ENCODE assay signal across 23 cellular contexts in the genomic region with DNA sequence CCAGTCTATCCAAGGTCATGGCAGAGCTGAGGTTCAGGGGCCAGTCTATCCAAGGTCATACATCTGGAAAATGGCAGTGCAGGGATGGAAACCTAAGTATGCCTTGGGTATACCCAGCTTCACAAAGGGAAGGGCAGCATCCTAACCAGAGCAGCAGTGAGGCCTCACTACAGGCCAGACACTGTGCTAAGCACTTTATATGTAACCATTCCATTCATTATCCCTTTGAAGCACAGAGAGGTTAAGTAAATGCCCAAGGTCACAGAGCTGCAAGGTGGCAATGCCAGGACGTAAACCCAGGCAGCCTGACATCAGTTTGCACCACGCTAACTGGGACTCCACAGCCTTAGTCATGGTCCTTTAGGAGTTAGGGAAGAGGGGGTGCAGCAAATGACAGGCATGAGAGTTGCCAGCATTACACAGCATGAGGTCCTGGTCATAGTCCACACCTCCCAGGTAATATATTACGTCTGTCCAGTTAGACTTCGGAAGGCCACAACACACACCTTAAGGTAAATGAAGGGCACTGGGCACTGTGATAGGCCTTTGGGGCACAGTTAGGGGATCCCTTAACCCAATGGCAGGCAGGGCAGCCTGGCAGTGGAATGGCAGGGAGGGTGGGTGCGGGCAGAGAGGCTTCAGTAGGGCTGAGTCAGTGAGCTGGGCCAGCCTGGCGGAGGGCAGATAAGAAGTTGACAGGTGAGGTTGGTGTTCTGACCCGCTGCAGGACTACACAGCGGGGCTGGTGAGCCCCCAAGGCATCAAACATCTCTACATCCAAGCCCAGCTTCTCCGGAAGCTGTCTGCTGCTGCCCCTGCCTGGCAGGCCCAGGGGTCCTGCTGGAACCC. TPM values are rescaled to one million over a fixed set of nuclear protein-coding genes. Genes with fewer than 3 reads are reported as not detected.
"Had no signal": no experiment of that assay in that cellular context is flagged by ENCODE, and none has a peak within 500 bp of the region (broad histone marks: within the 10 kb centered on the region; RNA-seq: fewer than 3 reads in every experiment).

No MANE protein-coding gene starts in this region.

- H3K9ac ChIP-seq: parathyroid adenoma had no signal

- H3K4me3 ChIP-seq: left lung, lung, smooth muscle cell, transverse colon had no signal

- H3K27ac ChIP-seq: foreskin keratinocyte, left lung, neutrophil, parathyroid adenoma, transverse colon had no signal

- H3K79me2 ChIP-seq: parathyroid adenoma had no signal

- ATAC-seq: activated CD4-positive, alpha-beta T cell treated with anti-CD3 and anti-CD28 coated beads for 36 hours; foreskin keratinocyte; left lung; naive thymus-derived CD8-positive, alpha-beta T cell; sciatic nerve; T-helper 17 cell had no signal

- H3K4me1 ChIP-seq: parathyroid adenoma had no signal

- H3K36me3 ChIP-seq: left lung, neutrophil, transverse colon had no signal

- H2AFZ ChIP-seq: parathyroid adenoma had no signal

- H3K27me3 ChIP-seq: foreskin keratinocyte had no signal

- DNase-seq: activated B cell treated with CpG ODN at 0.5 μM for 24 hours; activated CD4-positive, alpha-beta T cell treated with anti-CD3 and anti-CD28 coated beads for 36 hours; activated CD4-positive, alpha-beta T cell treated with anti-CD3 and anti-CD28 coated beads, Interleukin-2, amount 50 U/mL, for 4 hours; activated effector memory CD4-positive, alpha-beta T cell treated with anti-CD3 and anti-CD28 coated beads, Interleukin-2, amount 50 U/mL, for 16 hours; activated naive CD4-positive, alpha-beta T cell treated with anti-CD3 and anti-CD28 coated beads, Interleukin-2, amount 10 ng/mL, durations not matched to agents 7 days and 5 days; amygdala; caudate nucleus; dermis blood vessel endothelial cell; effector CD8-positive, alpha-beta T cell; immature natural killer cell; naive thymus-derived CD8-positive, alpha-beta T cell; stimulated activated CD4-positive, alpha-beta T cell treated with anti-CD3 and anti-CD28 coated beads, Interleukin-15, amount 100 ng/mL, for 24 hours; stimulated activated CD8-positive, alpha-beta memory T cell treated with anti-CD3 and anti-CD28 coated beads, Interleukin-4, amount 100 ng/mL, for 48 hours; stimulated activated naive B cell treated with anti-CD40 and anti-IgM and Interleukin-4, amounts not matched to agents 10 μg/mL and 1 μg/mL and 100 μg/mL, for 72 hours; T-helper 17 cell; transverse colon had no signal

- H3K9me3 ChIP-seq: left lung, neutrophil, transverse colon had no signal

RNA-seq across cellular contexts. Expression of a gene that starts 21.1 kb away (rescaled TPM):
- total RNA-seq: T-helper 17 cell had no signal
- polyA plus RNA-seq: immature natural killer cell; naive thymus-derived CD8-positive, alpha-beta T cell had no signal
